Comparison of ENCODE assay signal across 22 cellular contexts in genomic region chr3:156563900-156564682, GRCh38. TPM values are rescaled to one million over a fixed set of nuclear protein-coding genes. Genes with fewer than 3 reads are reported as not detected.
DNase-seq lines count a peak whose midpoint lies in the region; ATAC-seq, FAIRE-seq and TF ChIP-seq lines count a peak whose summit lies in the region.
"Had no signal": no experiment of that assay in that cellular context is flagged by ENCODE, and none has a peak within 500 bp of the region (broad histone marks: within the 10 kb centered on the region; RNA-seq: fewer than 3 reads in every experiment).

No MANE protein-coding gene starts in this region.

- H2AFZ ChIP-seq in IMR-90 (replicated peaks; ENCODE audit: low read length, poor library complexity), result no peak overlapping the region
- no peak overlapping the region for H2AFZ ChIP-seq in endothelial cell of umbilical vein (ENCODE audit: low read depth, low read length)

- H2BK5ac ChIP-seq in IMR-90 (ENCODE audit: low read depth, low read length, poor library complexity, severe bottlenecking), result no peak overlapping the region

- H3K23ac ChIP-seq in IMR-90 (ENCODE audit: low read depth, low read length), result no peak overlapping the region

- no peaks in the 10 kb centered on the region for H3K79me1 ChIP-seq in IMR-90 (ENCODE audit: low read depth in 1 of 2, low read length in 2 of 2)

- no peak overlapping the region for H4K91ac ChIP-seq in IMR-90 (ENCODE audit: insufficient read depth, low read depth, low read length)

- no peak overlapping the region for H3K4ac ChIP-seq in IMR-90 (ENCODE audit: low read depth, low read length)

- in situ Hi-C loops in IMR-90 (cut with MboI; ENCODE audit: low sequenced_read_pairs), result loop anchor here (10.0 kb wide), 1 partner anchor 101 kb away; no protein-coding TSS in a partner anchor

- H3K9me3 ChIP-seq in IMR-90 (ENCODE audit: control insufficient read depth, insufficient read depth, low read length) (no peaks in the 10 kb centered on the region), endothelial cell of umbilical vein (replicated peaks; ENCODE audit: control insufficient read depth, insufficient read depth, low read length) (no peaks in the 10 kb centered on the region), upper lobe of right lung (no peaks in the 10 kb centered on the region)
- H3K9me3 ChIP-seq: MG63, Peyer's patch had no signal

- ATAC-seq in GM21381 (IDR thresholded peaks at IDR 0.05; ENCODE audit: unreplicated experiment) (peak; percentile 49), IMR-90 (ENCODE audit: low read depth) (no peak), upper lobe of right lung (no peak), GM21390 (IDR thresholded peaks at IDR 0.05; ENCODE audit: unreplicated experiment) (no peak)

- no peak overlapping the region for H2AK5ac ChIP-seq in IMR-90 (ENCODE audit: low read depth, low read length)

- H3K4me1 ChIP-seq in IMR-90 (ENCODE audit: control insufficient read depth, insufficient read depth, low read length) (no peaks in the 10 kb centered on the region), endothelial cell of umbilical vein (ENCODE audit: control insufficient read depth, extremely low read depth, insufficient read depth, low read length) (no peaks in the 10 kb centered on the region), upper lobe of right lung (no peaks in the 10 kb centered on the region)
- H3K4me1 ChIP-seq: Peyer's patch had no signal

- H3K4me3 ChIP-seq in IMR-90 (ENCODE audit: insufficient read depth, low read depth, low read length), result no peak overlapping the region
- H3K4me3 ChIP-seq in endothelial cell of umbilical vein (replicated peaks in 1 of 3; ENCODE audit: insufficient read depth in 1 of 3, low read depth in 1 of 3, low read length in 3 of 3), result no peak overlapping the region
- no peak overlapping the region for H3K4me3 ChIP-seq in upper lobe of right lung
- H3K4me3 ChIP-seq: MG63, Peyer's patch had no signal

- TF ChIP-seq POLR2A in IMR-90 (IDR thresholded peaks at IDR 0.05; ENCODE audit: low read depth, low read length) (no peak), endothelial cell of umbilical vein (IDR thresholded peaks at IDR 0.05; ENCODE audit: low read depth, low read length) (no peak)

- H3K9me1 ChIP-seq in IMR-90 (ENCODE audit: insufficient read depth, low read length) (no peaks in the 10 kb centered on the region), endothelial cell of umbilical vein (replicated peaks; ENCODE audit: control insufficient read depth, extremely low read depth, insufficient read depth, low read length) (no peaks in the 10 kb centered on the region)

- H2AK9ac ChIP-seq in IMR-90 (replicated peaks; ENCODE audit: low read depth, low read length, poor library complexity), result no peak overlapping the region

- peak; percentile 72 for FAIRE-seq in endothelial cell of umbilical vein (lab: Jason Lieb, UNC)
- FAIRE-seq: A204.1, GM12892 had no signal

- no peaks in the 10 kb centered on the region for H3K79me2 ChIP-seq in endothelial cell of umbilical vein (ENCODE audit: control insufficient read depth, insufficient read depth, low read length)

- no peak overlapping the region for H4K8ac ChIP-seq in IMR-90 (ENCODE audit: low read depth in 2 of 2, low read length in 2 of 2)

- H3K4me2 ChIP-seq in IMR-90 (ENCODE audit: low read depth, low read length) (no peak overlapping the region), endothelial cell of umbilical vein (ENCODE audit: insufficient read depth, low read length) (no peak overlapping the region)

- TF ChIP-seq CTCF in IMR-90 (conservative IDR thresholded peaks at IDR 0.05; ENCODE audit: low read depth, low read length) (no peak), endothelial cell of umbilical vein (IDR thresholded peaks at IDR 0.05; ENCODE audit: extremely low read depth in 1 of 2, insufficient read depth in 1 of 2, low read depth in 1 of 2, low read length in 2 of 2) (no peak), upper lobe of right lung (IDR thresholded peaks at IDR 0.05) (no peak)

- no peak for TF ChIP-seq RAD21 in IMR-90 (IDR thresholded peaks at IDR 0.05; ENCODE audit: low read length)

- H3K9ac ChIP-seq in IMR-90 (ENCODE audit: low read depth, low read length) (no peak overlapping the region), endothelial cell of umbilical vein (replicated peaks; ENCODE audit: extremely low read depth, insufficient read depth, low read length) (no peak overlapping the region)

- H3K27me3 ChIP-seq in IMR-90 (ENCODE audit: control insufficient read depth, insufficient read depth, low read length), result peaks cover 4% of the 10 kb centered on the region; the same call in 1 of the 2 replicates
- peaks cover 8 to 9% of the 10 kb centered on the region in 2 experiments for H3K27me3 ChIP-seq in endothelial cell of umbilical vein (ENCODE audit: control insufficient read depth in 2 of 2, insufficient read depth in 2 of 2, low read length in 2 of 2)
- H3K27me3 ChIP-seq in upper lobe of right lung, result no peaks in the 10 kb centered on the region
- H3K27me3 ChIP-seq: MG63, Peyer's patch had no signal

- dilution Hi-C loops in IMR-90 (cut with HindIII; ENCODE audit: low sequenced_read_pairs, unreplicated experiment), result no loop called here
- dilution Hi-C loops in endothelial cell of umbilical vein (cut with MboI; ENCODE audit: extremely low pct_ligation_motif_present, low sequenced_read_pairs), result no loop called here

- no peak overlapping the region for H2BK15ac ChIP-seq in IMR-90 (ENCODE audit: low read depth, low read length)

- no peak overlapping the region for H4K5ac ChIP-seq in IMR-90 (ENCODE audit: low read depth, low read length)

- POLR2A ChIA-PET in IMR-90 (lab: Charles Lee; ENCODE audit: unreplicated experiment) (no interaction called here), endothelial cell of umbilical vein (lab: Charles Lee) (no interaction called here)

- no peak overlapping the region for H3K56ac ChIP-seq in IMR-90 (ENCODE audit: extremely low read depth, insufficient read depth, low read length)

- H3K18ac ChIP-seq in IMR-90 (ENCODE audit: low read depth, low read length), result no peak overlapping the region

- CTCF ChIA-PET in IMR-90 (lab: Yijun Ruan, JAX), result interaction anchor here (0.9 kb wide), 1 partner anchor 573 kb away, joined by 3 read pairs; no protein-coding TSS in a partner anchor
- CTCF ChIA-PET in endothelial cell of umbilical vein (lab: Charles Lee), result interaction anchor here (1.2 to 1.4 kb wide), 2 partner anchors 9 to 35 kb away, joined by 3 read pairs; no protein-coding TSS in a partner anchor

- no peak overlapping the region for H3K14ac ChIP-seq in IMR-90 (replicated peaks; ENCODE audit: low read depth, low read length)

- no peaks in the 10 kb centered on the region for H4K20me1 ChIP-seq in IMR-90 (ENCODE audit: insufficient read depth, low read length)
- H4K20me1 ChIP-seq in endothelial cell of umbilical vein (replicated peaks; ENCODE audit: control insufficient read depth, extremely low read depth, insufficient read depth, low read length), result no peaks in the 10 kb centered on the region

- no peak overlapping the region for H3K27ac ChIP-seq in IMR-90 (ENCODE audit: insufficient read depth, low read length)
- no peak overlapping the region for H3K27ac ChIP-seq in endothelial cell of umbilical vein (ENCODE audit: insufficient read depth, low read depth, low read length)
- no peak overlapping the region for H3K27ac ChIP-seq in upper lobe of right lung
- H3K27ac ChIP-seq: Peyer's patch had no signal

- H2BK20ac ChIP-seq in IMR-90 (ENCODE audit: low read depth, low read length), result no peak overlapping the region

- H3K36me3 ChIP-seq in IMR-90 (ENCODE audit: control insufficient read depth, insufficient read depth, low read length), result no peaks in the 10 kb centered on the region
- no peaks in the 10 kb centered on the region for H3K36me3 ChIP-seq in endothelial cell of umbilical vein (ENCODE audit: control insufficient read depth in 2 of 2, extremely low read depth in 1 of 2, insufficient read depth in 2 of 2, low read length in 2 of 2)
- no peaks in the 10 kb centered on the region for H3K36me3 ChIP-seq in upper lobe of right lung
- H3K36me3 ChIP-seq: MG63, Peyer's patch had no signal

- no TSS peak for BruUV-seq in IMR-90 (replicated peaks; lab: Mats Ljungman, UMichigan)
- no TSS peak for BruUV-seq in endothelial cell of umbilical vein (replicated peaks; lab: Mats Ljungman, UMichigan)

- H2BK120ac ChIP-seq in IMR-90 (ENCODE audit: low read depth, low read length), result no peak overlapping the region

- DNase-seq in EL, result peak; percentile 28
- no peak for DNase-seq in IMR-90
- DNase-seq in endothelial cell of umbilical vein (ENCODE audit: low read depth, low spot score), result no peak
- DNase-seq in upper lobe of right lung, result no peak
- no peak for DNase-seq in HuH-7.5 (ENCODE audit: low spot score)
- no peak for DNase-seq in HuH-7 (ENCODE audit: low spot score)
- DNase-seq: COR-L47, DMS153, H9, KG1, MG63, NCI-H1092 treated with DMSO at 0.1 percent for 48 hours, NCI-H187, NCI-H2171, NCI-H446 treated with DMSO at 0.1 percent for 48 hours, NCI-H82, Peyer's patch, SHP77 treated with DMSO at 0.1 percent for 48 hours had no signal

- intact Hi-C loops in IMR-90 (cut with micrococcal nuclease) (no loop called here), endothelial cell of umbilical vein (cut with micrococcal nuclease) (no loop called here), upper lobe of right lung (cut with DNase I) (no loop called here)

- WGBS in IMR-90 (ENCODE audit: extremely low coverage in 2 of 2, insufficient read length in 1 of 2), 2 experiments, result no CpG with 5 or more reads among the region's 1 CpG

TF ChIP-seq in IMR-90, 13 proteins besides CTCF, POLR2A, EP300 and RAD21 (continues in another document):
- no peak for TF ChIP-seq NFE2L2 (IDR thresholded peaks at IDR 0.05; ENCODE audit: low read depth, low read length)
- TF ChIP-seq MXI1 (IDR thresholded peaks at IDR 0.05; ENCODE audit: borderline replicate concordance, low read depth, low read length), result no peak

TF ChIP-seq in endothelial cell of umbilical vein, 7 proteins besides CTCF, POLR2A, EP300 and RAD21 (continues in another document):
- TF ChIP-seq GATA2 (IDR thresholded peaks at IDR 0.05; ENCODE audit: insufficient read depth, insufficient read length, low read depth, low read length), result no peak
- no peak for TF ChIP-seq POLR2AphosphoS5 (IDR thresholded peaks at IDR 0.05; ENCODE audit: insufficient read depth, low read depth, low read length)
- TF ChIP-seq EZH2 (IDR thresholded peaks at IDR 0.05; ENCODE audit: borderline replicate concordance, low read depth, low read length, severe bottlenecking), result no peak

RNA-seq across cellular contexts. Expression of gene SSR3, which starts 9.2 kb away (rescaled TPM):
- total RNA-seq in IMR-90 (2012; rRNA removed) (606 and 608 TPM in 2 replicates), endothelial cell of umbilical vein (355 and 370 TPM in 2 replicates), upper lobe of right lung (178 TPM)
- polyA plus RNA-seq in IMR-90 (2012; rRNA removed) (216 and 246 TPM in 2 replicates), endothelial cell of umbilical vein (155 and 160 TPM in 2 replicates)
- polyA plus RNA-seq in IMR-90 (2012; cell fraction: cytosol; rRNA removed), result 33.1 and 84.5 TPM in 2 replicates
- polyA plus RNA-seq in IMR-90 (2012; cell fraction: nucleus; rRNA removed; ENCODE audit: low replicate concordance), result 19.9 and 62.0 TPM in 2 replicates
- 213 and 219 TPM in 2 replicates for polyA plus RNA-seq in endothelial cell of umbilical vein (2011; cell fraction: cytosol; rRNA removed)
- polyA plus RNA-seq in endothelial cell of umbilical vein (2011; cell fraction: nucleus; rRNA removed), result 79.0 and 84.4 TPM in 2 replicates
- polyA plus RNA-seq in endothelial cell of umbilical vein (2012), result 262 and 391 TPM in 2 replicates
- 558 and 653 TPM in 2 replicates for polyA minus RNA-seq in endothelial cell of umbilical vein
- 89.5 TPM for polyA minus RNA-seq in endothelial cell of umbilical vein (2011; cell fraction: cytosol; rRNA and poly(A)+ RNA removed)
- polyA minus RNA-seq in endothelial cell of umbilical vein (2011; cell fraction: nucleus; rRNA and poly(A)+ RNA removed), result 108 and 116 TPM in 2 replicates
